10 cellular contexts compared by ENCODE assay signal in the genomic region with DNA sequence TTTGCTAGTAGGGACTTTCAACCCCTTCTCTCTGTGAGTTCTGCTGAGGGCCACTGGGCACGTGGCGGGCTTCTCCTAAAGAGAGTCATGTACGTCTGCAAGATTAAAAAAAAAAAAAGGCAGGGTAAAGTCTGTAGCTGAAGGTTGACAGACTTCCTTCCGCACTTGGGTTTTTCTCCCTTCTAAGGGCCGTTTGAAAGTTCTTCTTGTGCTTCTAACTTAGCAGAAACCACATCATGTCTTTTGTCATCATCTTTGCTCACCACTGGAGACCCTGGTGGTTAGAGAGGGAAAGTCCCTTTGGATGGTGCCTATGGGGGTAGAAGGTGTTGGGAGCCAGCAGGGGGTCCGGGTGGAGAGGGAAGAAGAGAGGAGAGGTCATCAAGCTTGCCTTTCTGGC. TPM values are rescaled to one million over a fixed set of nuclear protein-coding genes. Genes with fewer than 3 reads are reported as not detected.
DNase-seq lines count a peak whose midpoint lies in the region; ATAC-seq and TF ChIP-seq lines count a peak whose summit lies in the region.
"Had no signal": no experiment of that assay in that cellular context is flagged by ENCODE, and none has a peak within 500 bp of the region (broad histone marks: within the 10 kb centered on the region; RNA-seq: fewer than 3 reads in every experiment).

No MANE protein-coding gene starts in this region.

- H2AFZ ChIP-seq in neuronal stem cell (ENCODE audit: low read length) = no peak overlapping the region

- no CpG with 5 or more reads among the region's 6 CpGs for WGBS in neuronal stem cell (ENCODE audit: extremely low coverage in 2 of 2, insufficient read length in 2 of 2, insufficient replicate concordance in 1 of 2), 2 donors

- H3K79me1 ChIP-seq in neuronal stem cell (ENCODE audit: low read depth, low read length) = no peaks in the 10 kb centered on the region

- H3K4me1 Mint-ChIP-seq in effector memory CD8-positive, alpha-beta T cell (ENCODE audit: low read depth in 2 of 2) = peaks cover 53 to 66% of the 10 kb centered on the region in 2 donors

- H4K8ac ChIP-seq in neuronal stem cell (ENCODE audit: low read depth, low read length) = no peak overlapping the region

- H3K27me3 ChIP-seq in neuronal stem cell (ENCODE audit: control insufficient read depth in 3 of 3, insufficient read depth in 3 of 3, low read depth in 1 of 3, low read length in 3 of 3) (peaks cover 0 to 8% (median 0%) of the 10 kb centered on the region in 3 experiments), ascending aorta (no peaks in the 10 kb centered on the region)
- H3K27me3 ChIP-seq: cardiac muscle cell had no signal

- intact Hi-C loops in ascending aorta (cut with DNase I) = no loop called here

- peak; percentile 74 for DNase-seq in GF-D8 (lab: John Stamatoyannopoulos, UW)
- DNase-seq in activated CD4-positive, alpha-beta T cell treated with anti-CD3 and anti-CD28 coated beads for 1 hour = peak; percentile 41
- DNase-seq in effector memory CD8-positive, alpha-beta T cell = peak; percentile 65 to 71 (median 66)
- no peak for DNase-seq in RPMI8226
- DNase-seq in neuronal stem cell (ENCODE audit: low spot score) = no peak
- DNase-seq in ascending aorta (ENCODE audit: low spot score in 2 of 2) = no peak

- H3K36me3 ChIP-seq in neuronal stem cell (replicated peaks in 1 of 2; ENCODE audit: control insufficient read depth in 2 of 2, insufficient read depth in 2 of 2, low read length in 2 of 2) (no peaks in the 10 kb centered on the region), ascending aorta (no peaks in the 10 kb centered on the region)
- H3K36me3 ChIP-seq: cardiac muscle cell had no signal

- H3K27ac Mint-ChIP-seq in effector memory CD8-positive, alpha-beta T cell = peak overlapping the region; percentile 94

- no peak overlapping the region for H2BK12ac ChIP-seq in neuronal stem cell (ENCODE audit: low read length)

- peak overlapping the region; percentile 66 to 81 for H3K4me3 Mint-ChIP-seq in effector memory CD8-positive, alpha-beta T cell

- H3K4me1 ChIP-seq in neuronal stem cell (ENCODE audit: control insufficient read depth in 2 of 2, insufficient read depth in 1 of 2, low read depth in 1 of 2, low read length in 2 of 2) = no peaks in the 10 kb centered on the region
- H3K4me1 ChIP-seq in ascending aorta = no peaks in the 10 kb centered on the region

- no peak overlapping the region for H2AK5ac ChIP-seq in neuronal stem cell (ENCODE audit: low read depth, low read length)

- no peak overlapping the region for H3K18ac ChIP-seq in neuronal stem cell (ENCODE audit: low read length)

- H2BK120ac ChIP-seq in neuronal stem cell (ENCODE audit: low read depth, low read length) = no peak overlapping the region

- peak; percentile 44 for ATAC-seq in HG02870 (IDR thresholded peaks at IDR 0.05; ENCODE audit: unreplicated experiment)
- peak; percentile 89 for ATAC-seq in effector memory CD8-positive, alpha-beta T cell (replicated peaks)
- ATAC-seq in HG03432 (IDR thresholded peaks at IDR 0.05; ENCODE audit: unreplicated experiment) = no peak

- no peak for TF ChIP-seq CTCF in ascending aorta (IDR thresholded peaks at IDR 0.05)

- peaks cover 8% of the 10 kb centered on the region for H3K36me3 Mint-ChIP-seq in effector memory CD8-positive, alpha-beta T cell (ENCODE audit: insufficient read depth)

- H2BK15ac ChIP-seq in neuronal stem cell (ENCODE audit: low read length) = no peak overlapping the region

- no peak overlapping the region for H4K91ac ChIP-seq in neuronal stem cell (ENCODE audit: low read depth, low read length, poor library complexity)

- H3K4me2 ChIP-seq in neuronal stem cell (ENCODE audit: insufficient read depth, low read length, poor library complexity, severe bottlenecking) = no peak overlapping the region

- no peaks in the 10 kb centered on the region for H3K9me3 Mint-ChIP-seq in effector memory CD8-positive, alpha-beta T cell

- H3K14ac ChIP-seq in neuronal stem cell (ENCODE audit: low read length) = no peak overlapping the region

- H3K9me3 ChIP-seq in neuronal stem cell (replicated peaks in 1 of 2; ENCODE audit: control insufficient read depth in 2 of 2, insufficient read depth in 1 of 2, low read depth in 1 of 2, low read length in 2 of 2) = peaks cover 0 to 5% of the 10 kb centered on the region in 2 donors
- H3K9me3 ChIP-seq in ascending aorta = no peaks in the 10 kb centered on the region

- H3K4me3 ChIP-seq in neuronal stem cell (ENCODE audit: low read length in 2 of 2) (no peak overlapping the region), ascending aorta (no peak overlapping the region)
- H3K4me3 ChIP-seq: cardiac muscle cell, skin epidermis had no signal

- H3K4ac ChIP-seq in neuronal stem cell (ENCODE audit: low read length) = no peak overlapping the region

- H3K23ac ChIP-seq in neuronal stem cell (ENCODE audit: low read depth, low read length, poor library complexity) = no peak overlapping the region

- H3K27ac ChIP-seq in neuronal stem cell (replicated peaks; ENCODE audit: low read length) (no peak overlapping the region), ascending aorta (no peak overlapping the region)
- H3K27ac ChIP-seq: cardiac muscle cell had no signal

- H2BK5ac ChIP-seq in neuronal stem cell (ENCODE audit: low read length) = no peak overlapping the region

- H3K9ac ChIP-seq in neuronal stem cell (ENCODE audit: low read depth, low read length, poor library complexity) = no peak overlapping the region

- H3K27me3 Mint-ChIP-seq in effector memory CD8-positive, alpha-beta T cell = no peaks in the 10 kb centered on the region

RNA-seq across cellular contexts. Expression of a gene that starts 31.4 kb away (rescaled TPM):
- polyA plus RNA-seq in neuronal stem cell (2013, experiment 1 of 2) = 2.1 TPM
- polyA plus RNA-seq in neuronal stem cell (2013, experiment 2 of 2) = 2.3 TPM
- total RNA-seq in ascending aorta = 0.21 TPM

Comparison
In these comparisons a context has a peak if more than half of its experiments do, and no peak if none do; other contexts are left out.
1. DNase-seq: peak in GF-D8 (single experiment), activated CD4-positive, alpha-beta T cell treated with anti-CD3 and anti-CD28 coated beads for 1 hour (single experiment) and effector memory CD8-positive, alpha-beta T cell (3 of 3); none in RPMI8226 (single experiment), neuronal stem cell (single experiment) and ascending aorta (0 of 2).